In the genomic region with DNA sequence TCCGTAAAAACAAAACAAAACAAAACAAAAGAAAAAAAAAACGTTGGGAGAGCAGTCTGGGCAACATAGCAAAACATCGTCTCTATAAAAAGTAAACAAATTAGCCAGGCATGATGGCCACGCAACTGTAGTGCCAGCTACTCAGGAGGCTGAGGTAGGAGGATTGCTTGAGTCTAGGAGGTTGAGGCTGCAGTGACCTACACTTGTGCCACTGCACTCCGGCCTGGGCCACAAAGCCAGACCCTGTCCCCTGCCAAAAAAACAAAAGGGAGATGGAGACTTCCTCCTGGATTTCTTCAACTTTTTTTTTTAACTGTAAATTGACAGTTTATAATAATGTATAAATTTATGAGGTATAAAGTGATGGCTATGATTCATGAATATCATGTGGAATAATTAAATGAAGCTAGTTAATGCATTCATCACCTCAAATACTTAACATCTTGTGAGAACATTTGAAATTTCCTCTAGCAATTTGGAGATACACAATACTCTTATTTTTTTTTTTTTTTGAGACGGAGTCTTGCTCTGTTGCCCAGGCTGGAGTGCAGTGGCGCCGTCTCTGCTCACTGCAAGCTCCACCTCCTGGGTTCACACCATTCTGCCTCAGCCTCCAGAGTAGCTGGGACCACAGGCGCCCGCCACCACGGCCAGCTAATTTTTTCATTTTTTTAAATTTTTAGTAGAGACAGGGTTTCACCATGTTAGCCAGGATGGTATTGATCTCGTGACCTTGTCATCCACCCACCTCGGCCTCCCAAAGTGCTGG, we compare ENCODE assay signal across 20 cellular contexts. TPM values are rescaled to one million over a fixed set of nuclear protein-coding genes. Genes with fewer than 3 reads are reported as not detected.
DNase-seq lines count a peak whose midpoint lies in the region; ATAC-seq, FAIRE-seq and TF ChIP-seq lines count a peak whose summit lies in the region.
"Had no signal": no experiment of that assay in that cellular context is flagged by ENCODE, and none has a peak within 500 bp of the region (broad histone marks: within the 10 kb centered on the region; RNA-seq: fewer than 3 reads in every experiment).

No MANE protein-coding gene starts in this region.

- H3K9ac ChIP-seq in HCT116 (ENCODE audit: low read length), result no peak overlapping the region

- no peaks in the 10 kb centered on the region for H3K9me3 Mint-ChIP-seq in CD8-positive, alpha-beta T cell
- H3K9me3 Mint-ChIP-seq in activated naive CD8-positive, alpha-beta T cell (ENCODE audit: low read depth), result no peaks in the 10 kb centered on the region
- H3K9me3 Mint-ChIP-seq in nephron, result no peaks in the 10 kb centered on the region
- H3K9me3 Mint-ChIP-seq: activated naive CD8-positive, alpha-beta T cell treated with anti-CD3 and anti-CD28 coated beads, Interleukin-2, amount 10 ng/mL, durations not matched to agents 7 days and 5 days had no signal

- peaks cover 18% of the 10 kb centered on the region for H3K36me3 Mint-ChIP-seq in CD8-positive, alpha-beta T cell
- peaks cover 3% of the 10 kb centered on the region for H3K36me3 Mint-ChIP-seq in activated naive CD8-positive, alpha-beta T cell
- peaks cover 18% of the 10 kb centered on the region for H3K36me3 Mint-ChIP-seq in nephron (ENCODE audit: low read depth)

- no peaks in the 10 kb centered on the region for H4K20me1 ChIP-seq in HCT116 (ENCODE audit: insufficient read depth)

- H3K79me2 ChIP-seq in HCT116 (ENCODE audit: insufficient read depth, low read length), result peaks cover 63% of the 10 kb centered on the region

- no peaks in the 10 kb centered on the region for H3K9me3 ChIP-seq in CD8-positive, alpha-beta T cell (ENCODE audit: low read length)
- H3K9me3 ChIP-seq in HCT116 (ENCODE audit: control insufficient read depth in 1 of 2, insufficient read depth in 1 of 2, low read depth in 1 of 2, low read length in 2 of 2), result no peaks in the 10 kb centered on the region
- H3K9me3 ChIP-seq: esophagus squamous epithelium, tibial artery had no signal

- no peak overlapping the region for H3K27ac Mint-ChIP-seq in CD8-positive, alpha-beta T cell
- no peak overlapping the region for H3K27ac Mint-ChIP-seq in activated naive CD8-positive, alpha-beta T cell
- H3K27ac Mint-ChIP-seq in nephron, result no peak overlapping the region
- H3K27ac Mint-ChIP-seq: activated naive CD8-positive, alpha-beta T cell treated with anti-CD3 and anti-CD28 coated beads, Interleukin-2, amount 10 ng/mL, durations not matched to agents 7 days and 5 days; T-helper 17 cell had no signal

- H3K27me3 Mint-ChIP-seq in CD8-positive, alpha-beta T cell (ENCODE audit: low read depth), result no peaks in the 10 kb centered on the region
- H3K27me3 Mint-ChIP-seq in activated naive CD8-positive, alpha-beta T cell, result no peaks in the 10 kb centered on the region
- no peaks in the 10 kb centered on the region for H3K27me3 Mint-ChIP-seq in nephron (ENCODE audit: low read depth)
- H3K27me3 Mint-ChIP-seq: activated naive CD8-positive, alpha-beta T cell treated with anti-CD3 and anti-CD28 coated beads, Interleukin-2, amount 10 ng/mL, durations not matched to agents 7 days and 5 days; T-helper 17 cell had no signal

- POLR2A ChIA-PET in CD8-positive, alpha-beta T cell (lab: Charles Lee), result no interaction called here
- POLR2A ChIA-PET in HCT116 (lab: Charles Lee), result no interaction called here

- peak overlapping the region; percentile 84 for H3K4me2 ChIP-seq in HCT116 (ENCODE audit: low read length)

- H3K4me1 Mint-ChIP-seq in CD8-positive, alpha-beta T cell (ENCODE audit: low read depth), result peaks cover 23% of the 10 kb centered on the region
- H3K4me1 Mint-ChIP-seq in activated naive CD8-positive, alpha-beta T cell (ENCODE audit: low read depth), result peaks cover 37% of the 10 kb centered on the region
- no peaks in the 10 kb centered on the region for H3K4me1 Mint-ChIP-seq in nephron

- H3K4me3 Mint-ChIP-seq in CD8-positive, alpha-beta T cell, result peak overlapping the region; percentile 55
- H3K4me3 Mint-ChIP-seq in activated naive CD8-positive, alpha-beta T cell, result peak overlapping the region; percentile 91
- H3K4me3 Mint-ChIP-seq in nephron, result peak overlapping the region; percentile 56 to 63 (median 60)
- H3K4me3 Mint-ChIP-seq: activated naive CD8-positive, alpha-beta T cell treated with anti-CD3 and anti-CD28 coated beads, Interleukin-2, amount 10 ng/mL, durations not matched to agents 7 days and 5 days had no signal

- peaks cover 3% of the 10 kb centered on the region for H3K4me1 ChIP-seq in CD8-positive, alpha-beta T cell (ENCODE audit: insufficient read depth, low read length)
- H3K4me1 ChIP-seq in HCT116 (ENCODE audit: control insufficient read depth in 1 of 2, insufficient read depth in 2 of 2, low read length in 2 of 2), result peaks cover 5 to 14% of the 10 kb centered on the region in 2 experiments; a peak in 3 of 4 replicates

- H2AFZ ChIP-seq in HCT116 (ENCODE audit: low read depth, low read length, poor library complexity, severe bottlenecking), result no peak overlapping the region

- no peak for ATAC-seq in CD8-positive, alpha-beta T cell
- ATAC-seq in HCT116, result no peak
- ATAC-seq: T-helper 17 cell had no signal

- no peaks in the 10 kb centered on the region for H3K9me2 ChIP-seq in HCT116 (ENCODE audit: insufficient read depth)

- no peaks in the 10 kb centered on the region for H3K27me3 ChIP-seq in CD8-positive, alpha-beta T cell (ENCODE audit: insufficient read depth, low read length)
- no peaks in the 10 kb centered on the region for H3K27me3 ChIP-seq in HCT116 (ENCODE audit: insufficient read depth, low read length)
- H3K27me3 ChIP-seq: esophagus squamous epithelium, tibial artery had no signal

- BruUV-seq in HCT116 (replicated peaks; lab: Mats Ljungman, UMichigan), result TSS peak; percentile 28

- H3K36me3 ChIP-seq in CD8-positive, alpha-beta T cell (ENCODE audit: insufficient read depth, low read length), result no peaks in the 10 kb centered on the region
- peaks cover 13 to 21% of the 10 kb centered on the region in 2 experiments for H3K36me3 ChIP-seq in HCT116 (ENCODE audit: control insufficient read depth in 1 of 2, insufficient read depth in 2 of 2, low read length in 2 of 2)

- TF ChIP-seq POLR2A in HCT116 (IDR thresholded peaks at IDR 0.05; ENCODE audit: borderline replicate concordance, extremely low read depth, insufficient read depth, insufficient read length), result no peak

- no peak overlapping the region for H3K27ac ChIP-seq in CD8-positive, alpha-beta T cell (ENCODE audit: low read depth, low read length)
- no peak overlapping the region for H3K27ac ChIP-seq in HCT116 (ENCODE audit: low read depth, low read length)
- H3K27ac ChIP-seq in coronary artery, result no peak overlapping the region
- H3K27ac ChIP-seq: esophagus squamous epithelium, tibial artery had no signal

- TF ChIP-seq RAD21 in HCT116 (IDR thresholded peaks at IDR 0.05; ENCODE audit: low read depth), result no peak

- no peak for DNase-seq in CD8-positive, alpha-beta T cell
- DNase-seq in HCT116 (ENCODE audit: low read depth, low spot score) (no peak), head of caudate nucleus (no peak), coronary artery (ENCODE audit: low spot score) (no peak), KG1 (lab: John Stamatoyannopoulos, UW) (no peak), HTR-8/SVneo (ENCODE audit: insufficient read length, low spot score) (no peak)
- DNase-seq: activated CD4-positive, CD25-positive, alpha-beta regulatory T cell; activated naive CD8-positive, alpha-beta T cell treated with anti-CD3 and anti-CD28 coated beads, Interleukin-2, amount 10 ng/mL, durations not matched to agents 7 days and 5 days; esophagus squamous epithelium; glutamatergic neuron; HCEC 1CT; MM.1S; NCI-H187 treated with DMSO at 0.1 percent for 48 hours; Right ventricle myocardium superior; T-helper 17 cell; tibial artery had no signal

- intact Hi-C loops in CD8-positive, alpha-beta T cell (cut with DNase I, micrococcal nuclease), result loop anchor here (2.0 kb wide), 2 partner anchors 41 to 47 kb away; a partner anchor contains a TSS
- intact Hi-C loops in HCT116 (cut with micrococcal nuclease), result no loop called here
- intact Hi-C loops in head of caudate nucleus (cut with DNase I), result no loop called here

- RAD21 ChIA-PET in HCT116 (lab: Charles Lee; ENCODE audit: low non-redundant PET in 1 of 2, low total read pairs in 2 of 2, uncharacterized antibody in 2 of 2, unreplicated experiment in 2 of 2), result no interaction called here

- TF ChIP-seq CTCF in CD8-positive, alpha-beta T cell (IDR thresholded peaks at IDR 0.05), result no peak
- TF ChIP-seq CTCF in HCT116 (IDR thresholded peaks at IDR 0.05 in 2 of 3, conservative IDR thresholded peaks at IDR 0.05 in 1 of 3; ENCODE audit: borderline replicate concordance in 1 of 3, insufficient read depth in 1 of 3, low read depth in 2 of 3, low read length in 2 of 3) (no peak), nephron (IDR thresholded peaks at IDR 0.05; ENCODE audit: unreplicated experiment in 3 of 3) (no peak), coronary artery (IDR thresholded peaks at IDR 0.05) (no peak)

- no peak for FAIRE-seq in HTR-8/SVneo (lab: Jason Lieb, UNC)
- FAIRE-seq: bronchial epithelial cell had no signal

- no peak overlapping the region for H3K4me3 ChIP-seq in CD8-positive, alpha-beta T cell (ENCODE audit: low read depth, low read length)
- H3K4me3 ChIP-seq in HCT116 (replicated peaks in 1 of 2; ENCODE audit: low read depth in 1 of 2, low read length in 2 of 2), result no peak overlapping the region
- no peak overlapping the region for H3K4me3 ChIP-seq in coronary artery
- H3K4me3 ChIP-seq: esophagus squamous epithelium, lung, tibial artery had no signal

- CTCF ChIA-PET in CD8-positive, alpha-beta T cell (lab: Charles Lee), result no interaction called here
- CTCF ChIA-PET in HCT116 (lab: Charles Lee), result no interaction called here

TF ChIP-seq in HCT116, 20 proteins besides CTCF, POLR2A, EP300 and RAD21:
- TF ChIP-seq TCF7L2 (IDR thresholded peaks at IDR 0.05; ENCODE audit: borderline replicate concordance, extremely low read depth, insufficient read depth, insufficient read length), result no peak
- TF ChIP-seq, protein P1, sequence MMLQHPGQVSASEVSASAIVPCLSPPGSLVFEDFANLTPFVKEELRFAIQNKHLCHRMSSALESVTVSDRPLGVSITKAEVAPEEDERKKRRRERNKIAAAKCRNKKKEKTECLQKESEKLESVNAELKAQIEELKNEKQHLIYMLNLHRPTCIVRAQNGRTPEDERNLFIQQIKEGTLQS (IDR thresholded peaks at IDR 0.05), result no peak
- TF ChIP-seq ZFX (IDR thresholded peaks at IDR 0.05), result no peak
- TF ChIP-seq ZNF274 (IDR thresholded peaks at IDR 0.05; ENCODE audit: low read depth, low read length), result no peak
- TF ChIP-seq CEBPB (IDR thresholded peaks at IDR 0.05; ENCODE audit: low read depth), result no peak
- no peak for TF ChIP-seq YY1 (IDR thresholded peaks at IDR 0.05; ENCODE audit: extremely low read depth, insufficient replicate concordance, low read depth, low read length)

RNA-seq across cellular contexts. Expression of a gene that starts 1.9 kb away (rescaled TPM):
- total RNA-seq in CD8-positive, alpha-beta T cell, result 1 to 10 TPM; 6.1 to 6.5 TPM
- 30.0 TPM for total RNA-seq in HCT116 (2021; ENCODE audit: unreplicated experiment)
- 22.5 and 22.7 TPM in 2 replicates for polyA plus RNA-seq in HCT116 (2012)

RNA-seq across cellular contexts. Expression of a gene that starts 22.1 kb away (rescaled TPM):
- 10 to 100 TPM; 46.8 to 53.2 TPM for total RNA-seq in CD8-positive, alpha-beta T cell
- total RNA-seq in HCT116 (2021; ENCODE audit: unreplicated experiment), result 121 TPM
- polyA plus RNA-seq in HCT116 (2012), result 153 and 165 TPM in 2 replicates

RNA-seq across cellular contexts. Expression of a gene that starts 41.1 kb away (rescaled TPM):
- 10 to 100 TPM; 84.8 to 87.0 TPM for total RNA-seq in CD8-positive, alpha-beta T cell
- 787 TPM for total RNA-seq in HCT116 (2021; ENCODE audit: unreplicated experiment)
- polyA plus RNA-seq in HCT116 (2012), result 1,417 and 1,906 TPM in 2 replicates

Comparison
In these comparisons a context has a peak if more than half of its experiments do, and no peak if none do; other contexts are left out.
1. intact Hi-C loops: an anchor here in CD8-positive, alpha-beta T cell (2.0 kb wide); none called in HCT116 and head of caudate nucleus.